In the genomic region with DNA sequence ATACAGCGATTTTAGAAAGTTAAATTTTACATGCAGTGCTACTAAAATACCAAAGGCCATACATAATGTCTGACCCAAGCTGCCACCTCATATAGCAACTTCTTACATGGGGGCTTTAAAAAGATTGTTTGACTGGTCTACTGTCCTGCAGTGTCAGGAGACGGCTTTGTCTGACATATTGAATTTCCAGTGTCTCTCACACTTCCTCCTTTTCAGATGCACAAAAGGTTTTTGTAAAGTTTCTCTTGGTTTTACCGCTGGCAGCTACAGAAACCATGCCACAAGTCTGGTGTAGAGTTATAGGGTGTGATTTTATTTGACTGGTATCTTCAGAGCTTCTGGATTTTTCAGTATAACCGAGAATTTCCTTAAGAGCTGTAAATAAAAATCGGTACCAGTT, we compare ENCODE assay signal across 7 cellular contexts. TPM values are rescaled to one million over a fixed set of nuclear protein-coding genes. Genes with fewer than 3 reads are reported as not detected.
DNase-seq lines count a peak whose midpoint lies in the region; ATAC-seq and TF ChIP-seq lines count a peak whose summit lies in the region.

No MANE protein-coding gene starts in this region.

- CTCF ChIA-PET in T-cell (lab: Charles Lee): no interaction called here

- H3K27me3 Mint-ChIP-seq in T-cell: peaks cover 47 to 48% of the 10 kb centered on the region in 2 donors
- peaks cover 26 to 32% of the 10 kb centered on the region in 2 donors for H3K27me3 Mint-ChIP-seq in stimulated activated naive B cell treated with anti-CD40 and anti-IgM and Interleukin-4, amounts not matched to agents 10 μg/mL and 1 μg/mL and 100 μg/mL, for 72 hours

- H3K27ac Mint-ChIP-seq in T-cell: no peak overlapping the region
- H3K27ac Mint-ChIP-seq in stimulated activated naive B cell treated with anti-CD40 and anti-IgM and Interleukin-4, amounts not matched to agents 10 μg/mL and 1 μg/mL and 100 μg/mL, for 72 hours: no peak overlapping the region

- peak overlapping the region; percentile 28 to 61 (median 49) for H3K4me3 Mint-ChIP-seq in T-cell
- peak overlapping the region in 1 of 2 donors; percentile 77 for H3K4me3 Mint-ChIP-seq in stimulated activated naive B cell treated with anti-CD40 and anti-IgM and Interleukin-4, amounts not matched to agents 10 μg/mL and 1 μg/mL and 100 μg/mL, for 72 hours

- peaks cover 0 to 8% (median 3%) of the 10 kb centered on the region in 3 donors for H3K4me1 Mint-ChIP-seq in T-cell
- peaks cover 7 to 13% of the 10 kb centered on the region in 2 donors for H3K4me1 Mint-ChIP-seq in stimulated activated naive B cell treated with anti-CD40 and anti-IgM and Interleukin-4, amounts not matched to agents 10 μg/mL and 1 μg/mL and 100 μg/mL, for 72 hours

- DNase-seq in HFF-Myc (ENCODE audit: extremely low read depth, low read depth) (no peak), T-cell (no peak), germinal center (ENCODE audit: low spot score) (peak; percentile 10), NCI-H446 treated with DMSO at 0.1 percent for 48 hours (lab: John Stamatoyannopoulos, UW) (no peak), NCI-H2227 treated with DMSO at 0.1 percent for 48 hours (lab: John Stamatoyannopoulos, UW) (no peak)
- no peak for DNase-seq in stimulated activated naive B cell treated with anti-CD40 and anti-IgM and Interleukin-4, amounts not matched to agents 10 μg/mL and 1 μg/mL and 100 μg/mL, for 72 hours
- no peak for DNase-seq in stimulated activated CD4-positive, alpha-beta T cell treated with anti-CD3 and anti-CD28 coated beads, Interleukin-4, amount 100 ng/mL, for 4 hours

- POLR2A ChIA-PET in T-cell (lab: Charles Lee): no interaction called here

- no peaks in the 10 kb centered on the region for H3K9me3 Mint-ChIP-seq in T-cell
- no peaks in the 10 kb centered on the region for H3K9me3 Mint-ChIP-seq in stimulated activated naive B cell treated with anti-CD40 and anti-IgM and Interleukin-4, amounts not matched to agents 10 μg/mL and 1 μg/mL and 100 μg/mL, for 72 hours

- no peaks in the 10 kb centered on the region for H3K36me3 Mint-ChIP-seq in T-cell
- H3K36me3 Mint-ChIP-seq in stimulated activated naive B cell treated with anti-CD40 and anti-IgM and Interleukin-4, amounts not matched to agents 10 μg/mL and 1 μg/mL and 100 μg/mL, for 72 hours: no peaks in the 10 kb centered on the region

- no peak for TF ChIP-seq CTCF in HFF-Myc (IDR thresholded peaks at IDR 0.05; ENCODE audit: low read depth, low read length, missing control alignments)

- peak overlapping the region; percentile 48 for H3K4me3 ChIP-seq in HFF-Myc (replicated peaks; ENCODE audit: low read depth, low read length)

- no peak for ATAC-seq in T-cell (replicated peaks in 1 of 4)
- ATAC-seq in stimulated activated naive B cell treated with anti-CD40 and anti-IgM and Interleukin-4, amounts not matched to agents 10 μg/mL and 1 μg/mL and 100 μg/mL, for 72 hours (replicated peaks): peak; percentile 68 to 72

RNA-seq across cellular contexts. Expression of gene ASAP2, which starts 1.1 kb away (rescaled TPM):
- total RNA-seq in T-cell: under 1 TPM in 4 of 5 donors, not detected in 1; 0.10 to 0.38 (median 0.27) TPM

Comparison
In these comparisons a context has a peak if more than half of its experiments do, and no peak if none do; other contexts are left out.
1. ATAC-seq: peak in stimulated activated naive B cell treated with anti-CD40 and anti-IgM and Interleukin-4, amounts not matched to agents 10 μg/mL and 1 μg/mL and 100 μg/mL, for 72 hours (2 of 2); none in T-cell (0 of 4).